In genomic region chr18:46199515-46200147, GRCh38 we compare ENCODE assay signal across 1 cellular context.
TF ChIP-seq lines count a peak whose summit lies in the region.

No MANE protein-coding gene starts in this region.

TF ChIP-seq in K562, 482 proteins besides CTCF, POLR2A, EP300 and RAD21 (continued from another document and continues in another):
- TF ChIP-seq STAT6 (CRISPR knock-in tag; IDR thresholded peaks at IDR 0.05), result no peak
- no peak for TF ChIP-seq RERE (CRISPR knock-in tag; IDR thresholded peaks at IDR 0.05; ENCODE audit: borderline replicate concordance)
- TF ChIP-seq C11orf30 (IDR thresholded peaks at IDR 0.05; ENCODE audit: low read depth), result peak; percentile 64
- TF ChIP-seq PKNOX1 (IDR thresholded peaks at IDR 0.05), result no peak
- TF ChIP-seq HDAC8 (tag; IDR thresholded peaks at IDR 0.05), result no peak
- no peak for TF ChIP-seq SRSF1 (IDR thresholded peaks at IDR 0.05; ENCODE audit: low read depth, low read length)
- TF ChIP-seq ZBTB2 (IDR thresholded peaks at IDR 0.05), result no peak
- TF ChIP-seq ZKSCAN8 (CRISPR knock-in tag; IDR thresholded peaks at IDR 0.05), result no peak
- no peak for TF ChIP-seq POLR3A (IDR thresholded peaks at IDR 0.05; ENCODE audit: borderline replicate concordance, extremely low read depth, insufficient read depth, insufficient read length)
- no peak for TF ChIP-seq SMARCA5 (IDR thresholded peaks at IDR 0.05)
- no peak for TF ChIP-seq SIN3A (IDR thresholded peaks at IDR 0.05; ENCODE audit: borderline replicate concordance in 2 of 2, control insufficient read depth in 1 of 2, low read depth in 2 of 2, low read length in 2 of 2)
- no peak for TF ChIP-seq ETS1 (conservative IDR thresholded peaks at IDR 0.05; ENCODE audit: control insufficient read depth, low read depth, low read length)
- no peak for TF ChIP-seq ZNF184 (CRISPR knock-in tag; IDR thresholded peaks at IDR 0.05)
- TF ChIP-seq JUN (IDR thresholded peaks at IDR 0.05; ENCODE audit: borderline replicate concordance, low read depth, low read length), result peak; percentile 41; the same call in 1 of the 2 replicates
- no peak for TF ChIP-seq JUN (CRISPR knock-in tag; IDR thresholded peaks at IDR 0.05; ENCODE audit: borderline replicate concordance)
- no peak for TF ChIP-seq PCBP2 (IDR thresholded peaks at IDR 0.05; ENCODE audit: low read depth, low read length, poor library complexity, severe bottlenecking)
- no peak for TF ChIP-seq ZNF518B (CRISPR knock-in tag; IDR thresholded peaks at IDR 0.05)
- TF ChIP-seq ZNF217 (CRISPR knock-in tag; IDR thresholded peaks at IDR 0.05), result no peak
- TF ChIP-seq CCNT2 (IDR thresholded peaks at IDR 0.05; ENCODE audit: borderline replicate concordance, extremely low read depth, insufficient read length, low read depth, low read length), result peak; percentile 23
- no peak for TF ChIP-seq CEBPB (tag; IDR thresholded peaks at IDR 0.05)
- no peak for TF ChIP-seq ZNF232 (CRISPR knock-in tag; IDR thresholded peaks at IDR 0.05)
- no peak for TF ChIP-seq KLF16 (IDR thresholded peaks at IDR 0.05)
- no peak for TF ChIP-seq ZNF408 (CRISPR knock-in tag; IDR thresholded peaks at IDR 0.05; ENCODE audit: low read depth)
- TF ChIP-seq POLR2B (IDR thresholded peaks at IDR 0.05; ENCODE audit: low read depth, partially characterized antibody), result no peak
- TF ChIP-seq CREBBP (IDR thresholded peaks at IDR 0.05; ENCODE audit: low read depth, low read length), result no peak
- TF ChIP-seq EP400 (IDR thresholded peaks at IDR 0.05), result peak; percentile 44
- no peak for TF ChIP-seq TCF7L2 (IDR thresholded peaks at IDR 0.05; ENCODE audit: low read depth, low read length)
- TF ChIP-seq L3MBTL2 (IDR thresholded peaks at IDR 0.05), result no peak
- no peak for TF ChIP-seq BRF1 (IDR thresholded peaks at IDR 0.05; ENCODE audit: borderline replicate concordance, extremely low read depth, insufficient read length)
- TF ChIP-seq HBP1 (CRISPR knock-in tag; IDR thresholded peaks at IDR 0.05), result no peak
- TF ChIP-seq MTA2 (IDR thresholded peaks at IDR 0.05; ENCODE audit: low read depth), result no peak
- TF ChIP-seq THRAP3 (IDR thresholded peaks at IDR 0.05; ENCODE audit: borderline replicate concordance), result no peak
- peak; percentile 90 for TF ChIP-seq ADNP (tag; IDR thresholded peaks at IDR 0.05)
- TF ChIP-seq ZNF253 (CRISPR knock-in tag; conservative IDR thresholded peaks at IDR 0.05), result no peak
- no peak for TF ChIP-seq SFPQ (IDR thresholded peaks at IDR 0.05; ENCODE audit: low read depth, low read length)
- TF ChIP-seq ZNF384 (IDR thresholded peaks at IDR 0.05; ENCODE audit: low read depth, low read length), result peak; percentile 23; the same call in 1 of the 2 replicates
- TF ChIP-seq LEF1 (IDR thresholded peaks at IDR 0.05), result 0 out of 2 replicates have a peak, but pooled peaks have one; percentile 52
- 0 out of 2 replicates have a peak, but pooled peaks have one; percentile 56 for TF ChIP-seq FOXJ2 (tag; IDR thresholded peaks at IDR 0.05)
- no peak for TF ChIP-seq NR2C2 (CRISPR knock-in tag; IDR thresholded peaks at IDR 0.05)
- 0 out of 2 replicates have a peak, but pooled peaks have one; percentile 5 for TF ChIP-seq NR2C2 (tag; IDR thresholded peaks at IDR 0.05)
- no peak for TF ChIP-seq ZNF717 (CRISPR knock-in tag; IDR thresholded peaks at IDR 0.05)
- TF ChIP-seq NFATC3 (IDR thresholded peaks at IDR 0.05), result no peak
- no peak for TF ChIP-seq SLC30A9 (CRISPR knock-in tag; IDR thresholded peaks at IDR 0.05)
- no peak for TF ChIP-seq TAL1 (IDR thresholded peaks at IDR 0.05)
- no peak for TF ChIP-seq SREBF2 (CRISPR knock-in tag; IDR thresholded peaks at IDR 0.05)
- TF ChIP-seq ZC3H11A (IDR thresholded peaks at IDR 0.05; ENCODE audit: low read depth, low read length), result no peak
- TF ChIP-seq ARID2 (IDR thresholded peaks at IDR 0.05), result no peak
- TF ChIP-seq MEIS2 (IDR thresholded peaks at IDR 0.05; ENCODE audit: partially characterized antibody), result no peak
- TF ChIP-seq FOSL1 (tag; conservative IDR thresholded peaks at IDR 0.05), result peak; percentile 88
